20 cellular contexts compared by ENCODE assay signal in the genomic region with DNA sequence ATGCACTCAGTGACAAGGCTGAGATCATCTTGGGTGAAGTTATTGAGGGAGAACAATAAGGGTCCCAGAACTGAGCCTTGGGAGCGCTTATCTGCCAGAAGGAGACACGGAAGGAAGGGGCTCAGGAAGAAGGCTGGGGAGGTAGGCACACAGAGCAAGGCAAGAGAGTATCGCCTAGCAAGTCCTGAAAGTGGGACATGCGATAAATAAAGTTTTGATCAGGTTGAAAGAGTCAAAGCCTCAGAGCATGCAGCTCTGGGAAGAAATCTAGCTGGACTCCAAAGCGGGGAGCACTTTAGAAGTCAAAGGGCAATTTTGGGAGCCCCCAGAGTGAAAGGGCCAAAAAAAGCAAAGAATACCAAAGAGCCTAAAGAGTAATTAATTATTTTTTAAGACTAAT. TPM values are rescaled to one million over a fixed set of nuclear protein-coding genes. Genes with fewer than 3 reads are reported as not detected.
DNase-seq lines count a peak whose midpoint lies in the region; ATAC-seq and TF ChIP-seq lines count a peak whose summit lies in the region.
"Had no signal": no experiment of that assay in that cellular context is flagged by ENCODE, and none has a peak within 500 bp of the region (broad histone marks: within the 10 kb centered on the region; RNA-seq: fewer than 3 reads in every experiment).

No MANE protein-coding gene starts in this region.

- H3K9ac ChIP-seq in trophoblast cell (ENCODE audit: low read length) = no peak overlapping the region
- H3K9ac ChIP-seq: BLaER1 treated with 17β-estradiol and CSF1 and Interleukin-3, amounts not matched to agents 10 nM and 100 nM had no signal

- no peak overlapping the region for H4K8ac ChIP-seq in trophoblast cell (ENCODE audit: low read depth, low read length)

- H3K4ac ChIP-seq in trophoblast cell (ENCODE audit: low read depth, low read length) = no peak overlapping the region

- H2BK12ac ChIP-seq in trophoblast cell (ENCODE audit: low read length) = peak overlapping the region; percentile 90

- no peak overlapping the region for H4K91ac ChIP-seq in trophoblast cell (ENCODE audit: low read depth, low read length)

- H3K27ac Mint-ChIP-seq in Caco-2 (ENCODE audit: unreplicated experiment) = peak overlapping the region; percentile 50
- H3K27ac Mint-ChIP-seq in WTC11 = peak overlapping the region; percentile 37; the same call in 1 of the 2 replicates

- H4K12ac ChIP-seq in trophoblast cell (ENCODE audit: low read depth, low read length) = no peak overlapping the region

- H3K4me1 ChIP-seq in Caco-2 = no peaks in the 10 kb centered on the region
- peaks cover 32% of the 10 kb centered on the region for H3K4me1 ChIP-seq in foreskin keratinocyte
- peaks cover 2 to 3% of the 10 kb centered on the region in 2 experiments for H3K4me1 ChIP-seq in trophoblast cell (ENCODE audit: control insufficient read depth in 1 of 2, insufficient read depth in 2 of 2, low read length in 2 of 2)
- no peaks in the 10 kb centered on the region for H3K4me1 ChIP-seq in lower lobe of right lung

- H3K9me3 Mint-ChIP-seq in Caco-2 (ENCODE audit: unreplicated experiment) (no peaks in the 10 kb centered on the region), WTC11 (0 out of 2 replicates have a peak, but pooled peaks cover 4% of the 10 kb centered on the region)

- no peak for ATAC-seq in WTC11
- ATAC-seq in foreskin keratinocyte = no peak
- ATAC-seq in lower lobe of right lung = no peak
- ATAC-seq in GM21619 (IDR thresholded peaks at IDR 0.05; ENCODE audit: unreplicated experiment) = no peak

- H3K36me3 Mint-ChIP-seq in Caco-2 (ENCODE audit: insufficient read depth, unreplicated experiment) (peaks cover 20% of the 10 kb centered on the region), WTC11 (peaks cover 33% of the 10 kb centered on the region)

- H3K27me3 Mint-ChIP-seq in Caco-2 (ENCODE audit: insufficient read depth, unreplicated experiment) (no peaks in the 10 kb centered on the region), WTC11 (ENCODE audit: low read depth) (no peaks in the 10 kb centered on the region)

- H2AFZ ChIP-seq in trophoblast cell (ENCODE audit: insufficient read depth, low read length, poor library complexity) = peak overlapping the region; percentile 23

- H3K27me3 ChIP-seq in Caco-2 (replicated peaks; ENCODE audit: control insufficient read depth, insufficient read depth, low read length) (no peaks in the 10 kb centered on the region), foreskin keratinocyte (no peaks in the 10 kb centered on the region), trophoblast cell (ENCODE audit: insufficient read depth, low read length) (no peaks in the 10 kb centered on the region), lower lobe of right lung (ENCODE audit: low read depth) (no peaks in the 10 kb centered on the region)
- H3K27me3 ChIP-seq: BLaER1 treated with 17β-estradiol and CSF1 and Interleukin-3, amounts not matched to agents 10 nM and 100 nM; MG63 had no signal

- CTCF ChIA-PET in Caco-2 (lab: Charles Lee) (no interaction called here), WTC11 (lab: Charles Lee) (no interaction called here)

- H3K27ac ChIP-seq in foreskin keratinocyte = peak overlapping the region; percentile 21
- no peak overlapping the region for H3K27ac ChIP-seq in trophoblast cell (ENCODE audit: low read depth, low read length)
- no peak overlapping the region for H3K27ac ChIP-seq in lower lobe of right lung
- H3K27ac ChIP-seq: BLaER1 treated with 17β-estradiol and CSF1 and Interleukin-3, amounts not matched to agents 10 nM and 100 nM had no signal

- no peak overlapping the region for H2BK5ac ChIP-seq in trophoblast cell (ENCODE audit: low read depth, low read length, poor library complexity)

- no peaks in the 10 kb centered on the region for H3K79me1 ChIP-seq in trophoblast cell (ENCODE audit: low read length)

- no peak overlapping the region for H2AK5ac ChIP-seq in trophoblast cell (ENCODE audit: low read length)

- H2BK120ac ChIP-seq in trophoblast cell (ENCODE audit: insufficient read depth, low read length, poor library complexity) = peak overlapping the region; percentile 33

- POLR2A ChIA-PET in Caco-2 (lab: Charles Lee) (no interaction called here), WTC11 (lab: Charles Lee) (no interaction called here)

- H3K36me3 ChIP-seq in Caco-2 (ENCODE audit: control insufficient read depth, insufficient read depth, low read length) (no peaks in the 10 kb centered on the region), trophoblast cell (ENCODE audit: control insufficient read depth in 1 of 2, insufficient read depth in 2 of 2, low read length in 2 of 2) (peaks cover 7 to 24% of the 10 kb centered on the region in 2 experiments), lower lobe of right lung (no peaks in the 10 kb centered on the region)
- H3K36me3 ChIP-seq: BLaER1 treated with 17β-estradiol and CSF1 and Interleukin-3, amounts not matched to agents 10 nM and 100 nM; MG63 had no signal

- no peak for DNase-seq in Caco-2
- no peak for DNase-seq in WTC11 (ENCODE audit: low spot score)
- DNase-seq in foreskin keratinocyte = no peak
- DNase-seq in trophoblast cell = no peak
- DNase-seq in NCI-H82 (lab: John Stamatoyannopoulos, UW) = no peak
- DNase-seq in GM03348 (ENCODE audit: low spot score) = no peak
- DNase-seq in lower lobe of right lung = no peak
- DNase-seq: 8988T; DMS 273 treated with DMSO at 0.1 percent for 48 hours; GDM1; MG63; NCI-H1105; NCI-H1694 treated with DMSO at 0.1 percent for 48 hours; NCI-H226; NCI-H524 treated with DMSO at 0.1 percent for 48 hours; NK-92 treated with Interleukin-12 subunit alpha and Interleukin-12 subunit beta, amount 100 ng/mL, for 24 hours; RPMI8226 had no signal

- no peaks in the 10 kb centered on the region for H3K79me2 ChIP-seq in trophoblast cell (ENCODE audit: control insufficient read depth, insufficient read depth, low read length, poor library complexity)

- H3K4me2 ChIP-seq in trophoblast cell (ENCODE audit: low read length) = no peak overlapping the region
- H3K4me2 ChIP-seq: BLaER1 treated with 17β-estradiol and CSF1 and Interleukin-3, amounts not matched to agents 10 nM and 100 nM had no signal

- H3K9me3 ChIP-seq in Caco-2 (no peaks in the 10 kb centered on the region), trophoblast cell (ENCODE audit: insufficient read depth, low read depth, low read length) (no peaks in the 10 kb centered on the region), lower lobe of right lung (no peaks in the 10 kb centered on the region)
- H3K9me3 ChIP-seq: MG63 had no signal

- H3K4me3 Mint-ChIP-seq in Caco-2 (ENCODE audit: unreplicated experiment) (no peak overlapping the region), WTC11 (no peak overlapping the region)

- BruUV-seq in Caco-2 (replicated peaks; lab: Mats Ljungman, UMichigan) = no TSS peak

- intact Hi-C loops in Caco-2 (cut with micrococcal nuclease; ENCODE audit: unreplicated experiment) = no loop called here
- intact Hi-C loops in lower lobe of right lung (cut with DNase I) = no loop called here

- WGBS in trophoblast cell (ENCODE audit: extremely low coverage, insufficient coverage, insufficient read length) = no CpG with 5 or more reads among the region's 5 CpGs

- H3K4me1 Mint-ChIP-seq in Caco-2 (ENCODE audit: low read depth, unreplicated experiment) = peaks cover 7% of the 10 kb centered on the region
- no peaks in the 10 kb centered on the region; the same call in 1 of the 2 replicates for H3K4me1 Mint-ChIP-seq in WTC11

- no peak for TF ChIP-seq CTCF in Caco-2 (IDR thresholded peaks at IDR 0.05; ENCODE audit: insufficient read depth in 1 of 2, low read depth in 1 of 2, low read length in 1 of 2, severe bottlenecking in 1 of 2, unreplicated experiment in 1 of 2)
- no peak for TF ChIP-seq CTCF in WTC11 (IDR thresholded peaks at IDR 0.05)
- no peak for TF ChIP-seq CTCF in foreskin keratinocyte (conservative IDR thresholded peaks at IDR 0.05)
- no peak for TF ChIP-seq CTCF in lower lobe of right lung (IDR thresholded peaks at IDR 0.05)

- no peak overlapping the region for H3K4me3 ChIP-seq in Caco-2 (ENCODE audit: low read depth, low read length)
- H3K4me3 ChIP-seq in trophoblast cell (ENCODE audit: low read depth, low read length) = no peak overlapping the region
- H3K4me3 ChIP-seq in lower lobe of right lung = no peak overlapping the region
- H3K4me3 ChIP-seq: BLaER1 treated with 17β-estradiol and CSF1 and Interleukin-3, amounts not matched to agents 10 nM and 100 nM; MG63 had no signal

- H3K18ac ChIP-seq in trophoblast cell (ENCODE audit: low read length) = peak overlapping the region; percentile 74

- peak overlapping the region; percentile 21 for H3K14ac ChIP-seq in trophoblast cell (ENCODE audit: low read length)

- peak overlapping the region; percentile 30 for H3K23ac ChIP-seq in trophoblast cell (ENCODE audit: low read length)

TF ChIP-seq in WTC11, 78 proteins besides CTCF, POLR2A, EP300 and RAD21 (continues in another document):
- TF ChIP-seq, protein P1, sequence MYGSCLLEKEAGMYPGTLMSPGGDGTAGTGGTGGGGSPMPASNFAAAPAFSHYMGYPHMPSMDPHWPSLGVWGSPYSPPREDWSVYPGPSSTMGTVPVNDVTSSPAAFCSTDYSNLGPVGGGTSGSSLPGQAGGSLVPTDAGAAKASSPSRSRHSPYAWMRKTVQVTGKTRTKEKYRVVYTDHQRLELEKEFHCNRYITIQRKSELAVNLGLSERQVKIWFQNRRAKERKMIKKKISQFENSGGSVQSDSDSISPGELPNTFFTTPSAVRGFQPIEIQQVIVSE (CRISPR knock-in tag; IDR thresholded peaks at IDR 0.05; ENCODE audit: borderline replicate concordance) = no peak
- no peak for TF ChIP-seq TCF7 (CRISPR knock-in tag; IDR thresholded peaks at IDR 0.05; ENCODE audit: low read depth)
- no peak for TF ChIP-seq PRRX2 (CRISPR knock-in tag; IDR thresholded peaks at IDR 0.05)
- no peak for TF ChIP-seq HMGA2 (CRISPR knock-in tag; IDR thresholded peaks at IDR 0.05)

RNA-seq across cellular contexts. Expression of a gene that starts 17.7 kb away (rescaled TPM):
- total RNA-seq in Caco-2 (2022) (327 and 361 TPM in 2 replicates), WTC11 (2021) (10.7 to 13.3 TPM (median 12.0 TPM) in 3 replicates), foreskin keratinocyte (407 and 415 TPM in 2 replicates), lower lobe of right lung (148 TPM)
- 361 and 377 TPM in 2 replicates for polyA plus RNA-seq in foreskin keratinocyte
- polyA plus RNA-seq in trophoblast cell (2013) = 245 and 254 TPM in 2 replicates
- total RNA-seq: OCI-LY7 had no signal

Comparison
In these comparisons a context has a peak if more than half of its experiments do, and no peak if none do; other contexts are left out.
1. RNA of a gene that starts 17.7 kb away (total RNA-seq): 407 to 415 TPM in foreskin keratinocyte, 327 to 361 TPM in Caco-2 and 148 TPM in lower lobe of right lung (single experiment); 10.7 to 13.3 TPM in WTC11; every median in the first group is over 10 times any median in the second.